ENCODE assay signal across 10 cellular contexts in the genomic region with DNA sequence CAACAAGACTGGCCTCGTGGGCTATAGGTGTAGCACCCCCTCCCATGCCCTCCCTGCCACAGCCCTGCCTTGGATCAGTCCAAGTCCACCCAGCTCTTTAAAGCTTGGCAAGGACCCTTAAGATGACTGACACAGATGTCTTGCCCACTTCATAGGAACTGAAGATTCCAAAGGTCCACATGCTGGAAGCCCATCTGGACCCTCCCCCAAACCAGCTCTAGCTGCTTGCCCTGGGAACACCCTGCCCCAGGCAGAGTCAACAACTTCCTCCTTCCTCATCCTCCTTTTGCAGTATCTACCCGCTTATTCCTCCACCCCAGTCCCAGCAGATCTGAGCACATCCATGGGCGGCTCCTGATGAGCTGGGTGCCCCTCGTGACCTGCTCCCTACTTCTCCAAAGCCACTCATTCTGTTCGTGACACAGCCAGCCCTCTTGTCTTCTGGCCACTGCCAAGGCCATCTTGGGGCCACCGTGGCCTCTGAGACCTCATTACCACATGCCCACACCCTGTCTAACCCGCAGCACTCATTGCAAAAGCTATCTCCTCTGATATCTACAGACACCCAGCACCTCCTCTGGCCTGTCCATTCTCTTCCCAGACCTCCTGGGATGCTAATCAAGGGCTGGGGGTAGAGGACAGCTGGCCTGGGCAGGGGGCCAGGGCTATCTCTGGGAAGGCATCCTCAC. TPM values are rescaled to one million over a fixed set of nuclear protein-coding genes. Genes with fewer than 3 reads are reported as not detected.
DNase-seq lines count a peak whose midpoint lies in the region; ATAC-seq and TF ChIP-seq lines count a peak whose summit lies in the region.
"Had no signal": no experiment of that assay in that cellular context is flagged by ENCODE, and none has a peak within 500 bp of the region (broad histone marks: within the 10 kb centered on the region; RNA-seq: fewer than 3 reads in every experiment).

No MANE protein-coding gene starts in this region.

- H3K4me3 ChIP-seq in WERI-Rb-1 (ENCODE audit: low read depth, low read length): no peak overlapping the region
- no peak overlapping the region for H3K4me3 ChIP-seq in right lobe of liver
- no peak overlapping the region for H3K4me3 ChIP-seq in upper lobe of left lung

- DNase-seq in activated CD8-positive, alpha-beta memory T cell treated with anti-CD3 and anti-CD28 coated beads, Interleukin-2, amount 10 ng/mL, durations not matched to agents 7 days and 5 days: no peak
- DNase-seq in activated CD8-positive, alpha-beta memory T cell treated with anti-CD3 and anti-CD28 coated beads for 24 hours: no peak
- DNase-seq in WERI-Rb-1: no peak
- DNase-seq in right lobe of liver: peak; percentile 57 to 75 (median 63)
- DNase-seq in upper lobe of left lung: peak in 1 of 2 donors; percentile 86
- DNase-seq in dermis blood vessel endothelial cell: no peak
- no peak for DNase-seq in NCI-H82 treated with DMSO at 0.1 percent for 48 hours (lab: John Stamatoyannopoulos, UW; ENCODE audit: unreplicated experiment)
- no peak for DNase-seq in DMS 273 (lab: John Stamatoyannopoulos, UW; ENCODE audit: unreplicated experiment)

- no peak for TF ChIP-seq EP300 in upper lobe of left lung (IDR thresholded peaks at IDR 0.05)

- H3K4me1 Mint-ChIP-seq in activated CD8-positive, alpha-beta memory T cell treated with anti-CD3 and anti-CD28 coated beads, Interleukin-2, amount 10 ng/mL, durations not matched to agents 7 days and 5 days: peaks cover 53% of the 10 kb centered on the region

- H3K36me3 Mint-ChIP-seq in activated CD8-positive, alpha-beta memory T cell treated with anti-CD3 and anti-CD28 coated beads, Interleukin-2, amount 10 ng/mL, durations not matched to agents 7 days and 5 days: peaks cover 12% of the 10 kb centered on the region

- H3K27ac ChIP-seq in WERI-Rb-1: peak overlapping the region; percentile 77
- peak overlapping the region in 1 of 3 donors; percentile 19 for H3K27ac ChIP-seq in right lobe of liver
- H3K27ac ChIP-seq in upper lobe of left lung: peak overlapping the region; percentile 47 to 78 (median 62)

- H3K9me3 ChIP-seq in WERI-Rb-1 (ENCODE audit: severe bottlenecking) (no peaks in the 10 kb centered on the region), right lobe of liver (no peaks in the 10 kb centered on the region), upper lobe of left lung (no peaks in the 10 kb centered on the region)

- H3K36me3 ChIP-seq in WERI-Rb-1: no peaks in the 10 kb centered on the region; the same call in 1 of the 2 replicates
- H3K36me3 ChIP-seq in right lobe of liver: no peaks in the 10 kb centered on the region
- no peaks in the 10 kb centered on the region for H3K36me3 ChIP-seq in upper lobe of left lung

- intact Hi-C loops in right lobe of liver (cut with DNase I): loop anchor here in 1 of 2 donors (10.0 kb wide), 1 partner anchor 164 kb away; no protein-coding TSS in a partner anchor

- H3K9me3 Mint-ChIP-seq in activated CD8-positive, alpha-beta memory T cell treated with anti-CD3 and anti-CD28 coated beads, Interleukin-2, amount 10 ng/mL, durations not matched to agents 7 days and 5 days (ENCODE audit: low read depth): no peaks in the 10 kb centered on the region
- H3K9me3 Mint-ChIP-seq: WTC11 had no signal

- no peak for TF ChIP-seq POLR2A in right lobe of liver (IDR thresholded peaks at IDR 0.05)
- TF ChIP-seq POLR2A in upper lobe of left lung (IDR thresholded peaks at IDR 0.05): peak in 1 of 4 donors; percentile 53

- H3K27me3 Mint-ChIP-seq in activated CD8-positive, alpha-beta memory T cell treated with anti-CD3 and anti-CD28 coated beads, Interleukin-2, amount 10 ng/mL, durations not matched to agents 7 days and 5 days: no peaks in the 10 kb centered on the region

- 30% methylated on average over 6 of the region's 7 CpGs for WGBS in right lobe of liver (ENCODE audit: insufficient coverage, low coverage, low lambda C conversion rate, missing lambda C conversion rate)
- 44 to 72% methylated on average over 6 to 7 of the region's 7 CpGs for WGBS in upper lobe of left lung, 2 donors

- no peak for ATAC-seq in activated CD8-positive, alpha-beta memory T cell treated with anti-CD3 and anti-CD28 coated beads, Interleukin-2, amount 10 ng/mL, durations not matched to agents 7 days and 5 days
- ATAC-seq in right lobe of liver (peak in 1 of 4 donors; percentile 4), upper lobe of left lung (ENCODE audit: low FRiP score in 2 of 2) (peak in 1 of 2 donors; percentile 31)

- H3K4me3 Mint-ChIP-seq in activated CD8-positive, alpha-beta memory T cell treated with anti-CD3 and anti-CD28 coated beads, Interleukin-2, amount 10 ng/mL, durations not matched to agents 7 days and 5 days: peak overlapping the region; percentile 84

- H3K27me3 ChIP-seq in WERI-Rb-1 (ENCODE audit: insufficient read depth, low read depth, severe bottlenecking): no peaks in the 10 kb centered on the region
- H3K27me3 ChIP-seq in right lobe of liver: no peaks in the 10 kb centered on the region
- no peaks in the 10 kb centered on the region for H3K27me3 ChIP-seq in upper lobe of left lung

- H3K27ac Mint-ChIP-seq in activated CD8-positive, alpha-beta memory T cell treated with anti-CD3 and anti-CD28 coated beads, Interleukin-2, amount 10 ng/mL, durations not matched to agents 7 days and 5 days: peak overlapping the region; percentile 78

- TF ChIP-seq CTCF in WERI-Rb-1 (IDR thresholded peaks at IDR 0.05; ENCODE audit: low read depth, low read length): no peak
- no peak for TF ChIP-seq CTCF in right lobe of liver (IDR thresholded peaks at IDR 0.05)
- TF ChIP-seq CTCF in upper lobe of left lung (IDR thresholded peaks at IDR 0.05): no peak

- H3K4me1 ChIP-seq in right lobe of liver: peaks cover 0 to 11% (median 5%) of the 10 kb centered on the region in 4 donors
- H3K4me1 ChIP-seq in upper lobe of left lung: peaks cover 37 to 63% (median 50%) of the 10 kb centered on the region in 4 donors

- CTCF ChIA-PET in activated CD8-positive, alpha-beta memory T cell treated with anti-CD3 and anti-CD28 coated beads, Interleukin-2, amount 10 ng/mL, durations not matched to agents 7 days and 5 days (lab: Charles Lee): interaction anchor here (0.7 to 7.0 kb wide), 16 partner anchors 9 to 304 kb away, joined by 3 to 64 read pairs (median 5); a partner anchor contains a TSS

RNA-seq across cellular contexts. Expression of a gene that starts 2.0 kb away (rescaled TPM):
- total RNA-seq in activated CD8-positive, alpha-beta memory T cell treated with anti-CD3 and anti-CD28 coated beads, Interleukin-2, amount 10 ng/mL, durations not matched to agents 7 days and 5 days: 10 to 100 TPM; 12.2 to 26.9 TPM
- total RNA-seq in right lobe of liver (10 to 100 TPM in 1 of 6 experiments, 1 to 10 TPM in 4, under 1 TPM in 1; 0.59 to 10.8 (median 1.4) TPM), upper lobe of left lung (10 to 100 TPM in 3 of 6 donors, 1 to 10 TPM in 3; 5.9 to 16.8 (median 9.8) TPM), dermis blood vessel endothelial cell (2.0 and 2.2 TPM in 2 replicates)

RNA-seq across cellular contexts. Expression of a gene that starts 5.0 kb away (rescaled TPM):
- not detected for total RNA-seq in activated CD8-positive, alpha-beta memory T cell treated with anti-CD3 and anti-CD28 coated beads, Interleukin-2, amount 10 ng/mL, durations not matched to agents 7 days and 5 days
- total RNA-seq in right lobe of liver (not detected), upper lobe of left lung (not detected), dermis blood vessel endothelial cell (not detected in 2 replicates)
- total RNA-seq: subcutaneous adipose tissue, WTC11 had no signal

RNA-seq across cellular contexts. Expression of a gene that starts 36.5 kb away (rescaled TPM):
- 1 to 10 TPM; 1.1 TPM for total RNA-seq in activated CD8-positive, alpha-beta memory T cell treated with anti-CD3 and anti-CD28 coated beads, Interleukin-2, amount 10 ng/mL, durations not matched to agents 7 days and 5 days
- total RNA-seq in right lobe of liver (1 to 10 TPM in 4 of 6 experiments, under 1 TPM in 2; 0.31 to 1.7 (median 1.1) TPM), upper lobe of left lung (10 to 100 TPM in 1 of 6 donors, 1 to 10 TPM in 5; 2.7 to 30.4 (median 4.6) TPM), dermis blood vessel endothelial cell (0.42 and 1.5 TPM in 2 replicates)

RNA-seq across cellular contexts. Expression of a gene that starts 50.9 kb away (rescaled TPM):
- 100 to 1,000 TPM; 201 to 220 TPM for total RNA-seq in activated CD8-positive, alpha-beta memory T cell treated with anti-CD3 and anti-CD28 coated beads, Interleukin-2, amount 10 ng/mL, durations not matched to agents 7 days and 5 days
- total RNA-seq in right lobe of liver (100 to 1,000 TPM; 176 to 329 (median 213) TPM), upper lobe of left lung (100 to 1,000 TPM; 119 to 239 (median 154) TPM), dermis blood vessel endothelial cell (288 and 371 TPM in 2 replicates)

RNA-seq across cellular contexts. Expression of a gene that starts 54.6 kb away (rescaled TPM):
- 100 to 1,000 TPM; 198 to 313 TPM for total RNA-seq in activated CD8-positive, alpha-beta memory T cell treated with anti-CD3 and anti-CD28 coated beads, Interleukin-2, amount 10 ng/mL, durations not matched to agents 7 days and 5 days
- total RNA-seq in right lobe of liver (100 to 1,000 TPM in 4 of 6 experiments, 10 to 100 TPM in 2; 76.3 to 118 (median 101) TPM), upper lobe of left lung (100 to 1,000 TPM in 4 of 6 donors, 10 to 100 TPM in 2; 67.1 to 228 (median 148) TPM), dermis blood vessel endothelial cell (95.5 and 133 TPM in 2 replicates)

Comparison
In these comparisons a context has a peak if more than half of its experiments do, and no peak if none do; other contexts are left out.
1. DNase-seq: peak in right lobe of liver (3 of 3); none in activated CD8-positive, alpha-beta memory T cell treated with anti-CD3 and anti-CD28 coated beads, Interleukin-2, amount 10 ng/mL, durations not matched to agents 7 days and 5 days (single experiment), activated CD8-positive, alpha-beta memory T cell treated with anti-CD3 and anti-CD28 coated beads for 24 hours (single experiment), WERI-Rb-1 (single experiment), dermis blood vessel endothelial cell (single experiment), NCI-H82 treated with DMSO at 0.1 percent for 48 hours (single experiment) and DMS 273 (single experiment).